ENCODE assay signal across 1 cellular context in genomic region chr2:113755690-113756063, GRCh38.
A peak's percentile ranks its signal among the peaks of the same experiment; 100 is the strongest.
TF ChIP-seq lines count a peak whose summit lies in the region.

No MANE protein-coding gene starts in this region.

TF ChIP-seq in HepG2, 621 proteins besides CTCF, POLR2A, EP300 and RAD21 (continued from another document and continues in another):
- no peak for TF ChIP-seq DMTF1 (CRISPR knock-in tag; IDR thresholded peaks at IDR 0.05)
- TF ChIP-seq KDM3A (CRISPR knock-in tag; IDR thresholded peaks at IDR 0.05; ENCODE audit: low read depth) = no peak
- TF ChIP-seq ZNF597 (CRISPR knock-in tag; IDR thresholded peaks at IDR 0.05) = no peak
- no peak for TF ChIP-seq DRAP1 (CRISPR knock-in tag; IDR thresholded peaks at IDR 0.05)
- TF ChIP-seq XRCC5 (optimal IDR thresholded peaks at IDR 0.05; ENCODE audit: low read length) = no peak
- TF ChIP-seq, protein P1, sequence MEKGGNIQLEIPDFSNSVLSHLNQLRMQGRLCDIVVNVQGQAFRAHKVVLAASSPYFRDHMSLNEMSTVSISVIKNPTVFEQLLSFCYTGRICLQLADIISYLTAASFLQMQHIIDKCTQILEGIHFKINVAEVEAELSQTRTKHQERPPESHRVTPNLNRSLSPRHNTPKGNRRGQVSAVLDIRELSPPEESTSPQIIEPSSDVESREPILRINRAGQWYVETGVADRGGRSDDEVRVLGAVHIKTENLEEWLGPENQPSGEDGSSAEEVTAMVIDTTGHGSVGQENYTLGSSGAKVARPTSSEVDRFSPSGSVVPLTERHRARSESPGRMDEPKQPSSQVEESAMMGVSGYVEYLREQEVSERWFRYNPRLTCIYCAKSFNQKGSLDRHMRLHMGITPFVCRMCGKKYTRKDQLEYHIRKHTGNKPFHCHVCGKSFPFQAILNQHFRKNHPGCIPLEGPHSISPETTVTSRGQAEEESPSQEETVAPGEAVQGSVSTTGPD (CRISPR knock-in tag; IDR thresholded peaks at IDR 0.05) = no peak
- TF ChIP-seq ZNF547 (CRISPR knock-in tag; IDR thresholded peaks at IDR 0.05) = no peak
- TF ChIP-seq ZFP36L2 (CRISPR knock-in tag; IDR thresholded peaks at IDR 0.05) = no peak
- no peak for TF ChIP-seq HHEX (CRISPR knock-in tag; IDR thresholded peaks at IDR 0.05)
- no peak for TF ChIP-seq ZNF724P (CRISPR knock-in tag; IDR thresholded peaks at IDR 0.05; ENCODE audit: borderline replicate concordance)
- no peak for TF ChIP-seq REPIN1 (CRISPR knock-in tag; IDR thresholded peaks at IDR 0.05; ENCODE audit: borderline replicate concordance, low read depth)
- TF ChIP-seq ZNF646 (CRISPR knock-in tag; IDR thresholded peaks at IDR 0.05) = no peak
- TF ChIP-seq ZNF800 (CRISPR knock-in tag; IDR thresholded peaks at IDR 0.05) = no peak
- TF ChIP-seq SCMH1 (CRISPR knock-in tag; IDR thresholded peaks at IDR 0.05; ENCODE audit: borderline replicate concordance) = no peak
- no peak for TF ChIP-seq ZNF784 (CRISPR knock-in tag; IDR thresholded peaks at IDR 0.05; ENCODE audit: borderline replicate concordance)
- TF ChIP-seq, protein P2, sequence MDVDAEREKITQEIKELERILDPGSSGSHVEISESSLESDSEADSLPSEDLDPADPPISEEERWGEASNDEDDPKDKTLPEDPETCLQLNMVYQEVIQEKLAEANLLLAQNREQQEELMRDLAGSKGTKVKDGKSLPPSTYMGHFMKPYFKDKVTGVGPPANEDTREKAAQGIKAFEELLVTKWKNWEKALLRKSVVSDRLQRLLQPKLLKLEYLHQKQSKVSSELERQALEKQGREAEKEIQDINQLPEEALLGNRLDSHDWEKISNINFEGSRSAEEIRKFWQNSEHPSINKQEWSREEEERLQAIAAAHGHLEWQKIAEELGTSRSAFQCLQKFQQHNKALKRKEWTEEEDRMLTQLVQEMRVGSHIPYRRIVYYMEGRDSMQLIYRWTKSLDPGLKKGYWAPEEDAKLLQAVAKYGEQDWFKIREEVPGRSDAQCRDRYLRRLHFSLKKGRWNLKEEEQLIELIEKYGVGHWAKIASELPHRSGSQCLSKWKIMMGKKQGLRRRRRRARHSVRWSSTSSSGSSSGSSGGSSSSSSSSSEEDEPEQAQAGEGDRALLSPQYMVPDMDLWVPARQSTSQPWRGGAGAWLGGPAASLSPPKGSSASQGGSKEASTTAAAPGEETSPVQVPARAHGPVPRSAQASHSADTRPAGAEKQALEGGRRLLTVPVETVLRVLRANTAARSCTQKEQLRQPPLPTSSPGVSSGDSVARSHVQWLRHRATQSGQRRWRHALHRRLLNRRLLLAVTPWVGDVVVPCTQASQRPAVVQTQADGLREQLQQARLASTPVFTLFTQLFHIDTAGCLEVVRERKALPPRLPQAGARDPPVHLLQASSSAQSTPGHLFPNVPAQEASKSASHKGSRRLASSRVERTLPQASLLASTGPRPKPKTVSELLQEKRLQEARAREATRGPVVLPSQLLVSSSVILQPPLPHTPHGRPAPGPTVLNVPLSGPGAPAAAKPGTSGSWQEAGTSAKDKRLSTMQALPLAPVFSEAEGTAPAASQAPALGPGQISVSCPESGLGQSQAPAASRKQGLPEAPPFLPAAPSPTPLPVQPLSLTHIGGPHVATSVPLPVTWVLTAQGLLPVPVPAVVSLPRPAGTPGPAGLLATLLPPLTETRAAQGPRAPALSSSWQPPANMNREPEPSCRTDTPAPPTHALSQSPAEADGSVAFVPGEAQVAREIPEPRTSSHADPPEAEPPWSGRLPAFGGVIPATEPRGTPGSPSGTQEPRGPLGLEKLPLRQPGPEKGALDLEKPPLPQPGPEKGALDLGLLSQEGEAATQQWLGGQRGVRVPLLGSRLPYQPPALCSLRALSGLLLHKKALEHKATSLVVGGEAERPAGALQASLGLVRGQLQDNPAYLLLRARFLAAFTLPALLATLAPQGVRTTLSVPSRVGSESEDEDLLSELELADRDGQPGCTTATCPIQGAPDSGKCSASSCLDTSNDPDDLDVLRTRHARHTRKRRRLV (CRISPR knock-in tag; IDR thresholded peaks at IDR 0.05) = peak; percentile 6; the same call in 1 of the 2 replicates
- TF ChIP-seq ZNF317 (CRISPR knock-in tag; IDR thresholded peaks at IDR 0.05) = no peak
- 0 out of 2 replicates have a peak, but pooled peaks have one; percentile 1 for TF ChIP-seq ZNF414 (CRISPR knock-in tag; IDR thresholded peaks at IDR 0.05)
- no peak for TF ChIP-seq ZNF33A (CRISPR knock-in tag; IDR thresholded peaks at IDR 0.05; ENCODE audit: borderline replicate concordance)
- TF ChIP-seq, protein P3, sequence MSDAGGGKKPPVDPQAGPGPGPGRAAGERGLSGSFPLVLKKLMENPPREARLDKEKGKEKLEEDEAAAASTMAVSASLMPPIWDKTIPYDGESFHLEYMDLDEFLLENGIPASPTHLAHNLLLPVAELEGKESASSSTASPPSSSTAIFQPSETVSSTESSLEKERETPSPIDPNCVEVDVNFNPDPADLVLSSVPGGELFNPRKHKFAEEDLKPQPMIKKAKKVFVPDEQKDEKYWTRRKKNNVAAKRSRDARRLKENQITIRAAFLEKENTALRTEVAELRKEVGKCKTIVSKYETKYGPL (CRISPR knock-in tag; IDR thresholded peaks at IDR 0.05) = 0 out of 2 replicates have a peak, but pooled peaks have one; percentile 12
- TF ChIP-seq SMARCC2 (IDR thresholded peaks at IDR 0.05) = no peak
- 0 out of 2 replicates have a peak, but pooled peaks have one; percentile 15 for TF ChIP-seq GABPA (IDR thresholded peaks at IDR 0.05; ENCODE audit: low read depth, low read length)
- no peak for TF ChIP-seq GABPA (CRISPR knock-in tag; IDR thresholded peaks at IDR 0.05; ENCODE audit: low read depth)
- no peak for TF ChIP-seq ZNF441 (CRISPR knock-in tag; IDR thresholded peaks at IDR 0.05; ENCODE audit: borderline replicate concordance)
- no peak for TF ChIP-seq ZNF614 (CRISPR knock-in tag; IDR thresholded peaks at IDR 0.05; ENCODE audit: borderline replicate concordance)
- no peak for TF ChIP-seq SP1 (IDR thresholded peaks at IDR 0.05)
- TF ChIP-seq SP1 (CRISPR knock-in tag; IDR thresholded peaks at IDR 0.05) = no peak
- no peak for TF ChIP-seq REST (IDR thresholded peaks at IDR 0.05; ENCODE audit: borderline replicate concordance in 1 of 2, low read depth in 1 of 2, low read length in 2 of 2)
